ENCODE assay signal across 14 cellular contexts in genomic region chr9:2298217-2298616, GRCh38.
DNase-seq lines count a peak whose midpoint lies in the region; ATAC-seq and TF ChIP-seq lines count a peak whose summit lies in the region.
"Had no signal": no experiment of that assay in that cellular context is flagged by ENCODE, and none has a peak within 500 bp of the region (broad histone marks: within the 10 kb centered on the region; RNA-seq: fewer than 3 reads in every experiment).

No MANE protein-coding gene starts in this region.

- H3K27me3 ChIP-seq in BLaER1 = no peaks in the 10 kb centered on the region
- no peaks in the 10 kb centered on the region for H3K27me3 ChIP-seq in OCI-LY3 (ENCODE audit: low read depth, low read length)
- H3K27me3 ChIP-seq in right lobe of liver = no peaks in the 10 kb centered on the region
- H3K27me3 ChIP-seq in upper lobe of right lung = no peaks in the 10 kb centered on the region

- intact Hi-C loops in right lobe of liver (cut with DNase I) = no loop called here
- intact Hi-C loops in upper lobe of right lung (cut with DNase I) = no loop called here

- H3K4me3 ChIP-seq in BLaER1 (no peak overlapping the region), OCI-LY3 (ENCODE audit: low read length) (no peak overlapping the region), right lobe of liver (no peak overlapping the region), upper lobe of right lung (no peak overlapping the region)
- H3K4me3 ChIP-seq: PC-9, SK-N-MC had no signal

- H3K36me3 ChIP-seq in BLaER1 (peaks cover 38% of the 10 kb centered on the region), OCI-LY3 (replicated peaks; ENCODE audit: low read depth, low read length) (peaks cover 4% of the 10 kb centered on the region), right lobe of liver (no peaks in the 10 kb centered on the region), upper lobe of right lung (no peaks in the 10 kb centered on the region)

- 0% methylated on average over 1 of the region's 1 CpG for WGBS in right lobe of liver (ENCODE audit: insufficient coverage, low coverage, low lambda C conversion rate, missing lambda C conversion rate)

- DNase-seq in DMS79 treated with DMSO at 0.1 percent for 48 hours (lab: John Stamatoyannopoulos, UW) (peak; percentile 27), DMS79 (lab: John Stamatoyannopoulos, UW) (no peak), right lobe of liver (no peak), upper lobe of right lung (no peak)
- DNase-seq: H9; Kasumi-1; NK-92 treated with Interleukin-12 subunit alpha and Interleukin-12 subunit beta, amount 100 ng/mL, for 24 hours; PC-9; T-cell had no signal

- H4K20me1 ChIP-seq in BLaER1 (no peaks in the 10 kb centered on the region), OCI-LY3 (ENCODE audit: insufficient read depth, low read length) (no peaks in the 10 kb centered on the region)

- no peaks in the 10 kb centered on the region for H3K79me2 ChIP-seq in OCI-LY3 (ENCODE audit: low read length)

- H3K9me3 ChIP-seq in BLaER1 (peaks cover 83% of the 10 kb centered on the region), OCI-LY3 (ENCODE audit: insufficient read depth, low read length) (peaks cover 4% of the 10 kb centered on the region; the same call in 1 of the 2 replicates), right lobe of liver (no peaks in the 10 kb centered on the region), upper lobe of right lung (no peaks in the 10 kb centered on the region)

- TF ChIP-seq CTCF in OCI-LY3 (IDR thresholded peaks at IDR 0.05; ENCODE audit: low read depth, low read length) = no peak
- no peak for TF ChIP-seq CTCF in right lobe of liver (IDR thresholded peaks at IDR 0.05)
- TF ChIP-seq CTCF in upper lobe of right lung (IDR thresholded peaks at IDR 0.05) = no peak

- H3K4me2 ChIP-seq in BLaER1 (0 out of 2 replicates have a peak overlapping the region, but pooled peaks have one; percentile 10), OCI-LY3 (ENCODE audit: low read length) (peak overlapping the region; percentile 58)
- H3K4me2 ChIP-seq: PC-9 had no signal

- peak overlapping the region; percentile 72; the same call in 1 of the 2 replicates for H2AFZ ChIP-seq in OCI-LY3 (ENCODE audit: low read depth, low read length)
- H2AFZ ChIP-seq: PC-9 had no signal

- H3K9ac ChIP-seq in BLaER1 (no peak overlapping the region), OCI-LY3 (ENCODE audit: low read length) (0 out of 2 replicates have a peak overlapping the region, but pooled peaks have one; percentile 17)

- H3K4me1 ChIP-seq in BLaER1 = peaks cover 59% of the 10 kb centered on the region
- H3K4me1 ChIP-seq in OCI-LY3 (ENCODE audit: low read length) = peaks cover 23% of the 10 kb centered on the region
- no peaks in the 10 kb centered on the region for H3K4me1 ChIP-seq in right lobe of liver
- H3K4me1 ChIP-seq in upper lobe of right lung = no peaks in the 10 kb centered on the region

- TF ChIP-seq POLR2A in right lobe of liver (IDR thresholded peaks at IDR 0.05) = no peak

- ATAC-seq in right lobe of liver = peak in 3 of 4 donors; percentile 14 to 54 (median 35)
- no peak for ATAC-seq in GM21515 (IDR thresholded peaks at IDR 0.05; ENCODE audit: unreplicated experiment)
- no peak for ATAC-seq in GM21576 (IDR thresholded peaks at IDR 0.05; ENCODE audit: unreplicated experiment)
- ATAC-seq in upper lobe of right lung = no peak
- ATAC-seq: T-cell had no signal

- H3K27ac ChIP-seq in BLaER1 (peak overlapping the region; percentile 65), OCI-LY3 (ENCODE audit: low read length) (peak overlapping the region; percentile 69), right lobe of liver (no peak overlapping the region), upper lobe of right lung (no peak overlapping the region)
- H3K27ac ChIP-seq: PC-9, SK-N-MC had no signal

Comparison
In these comparisons a context has a peak if more than half of its experiments do, and no peak if none do; other contexts are left out.
1. H3K27ac ChIP-seq: peak in BLaER1 (single experiment) and OCI-LY3 (single experiment); none in right lobe of liver (0 of 3) and upper lobe of right lung (single experiment).
2. ATAC-seq: peak in right lobe of liver (3 of 4); none in GM21515 (single experiment), GM21576 (single experiment) and upper lobe of right lung (single experiment).